In the genomic region with DNA sequence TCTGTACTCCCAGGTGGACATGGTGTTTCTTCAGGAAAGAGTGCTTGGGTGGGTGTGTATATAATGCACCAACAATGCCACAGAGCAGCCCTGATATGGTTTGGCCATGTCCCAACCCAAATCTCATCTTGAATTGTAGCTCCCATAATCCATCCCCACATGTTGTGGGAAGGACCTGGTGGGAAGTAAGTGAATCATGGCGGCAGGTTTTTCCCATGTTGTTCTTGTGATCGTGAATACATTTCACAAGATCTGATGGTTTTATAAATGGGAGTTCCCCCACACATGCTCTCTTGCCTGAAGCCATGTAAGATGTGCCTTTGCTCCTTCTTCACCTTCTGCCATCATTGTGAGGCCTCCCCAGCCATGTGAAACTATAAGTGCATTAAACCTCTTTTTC, we compare ENCODE assay signal across 15 cellular contexts.
DNase-seq lines count a peak whose midpoint lies in the region; ATAC-seq and TF ChIP-seq lines count a peak whose summit lies in the region.
"Had no signal": no experiment of that assay in that cellular context is flagged by ENCODE, and none has a peak within 500 bp of the region (broad histone marks: within the 10 kb centered on the region; RNA-seq: fewer than 3 reads in every experiment).

No MANE protein-coding gene starts in this region.

- ATAC-seq in GM21786 (IDR thresholded peaks at IDR 0.05; ENCODE audit: unreplicated experiment) (no peak), GM21367 (IDR thresholded peaks at IDR 0.05; ENCODE audit: unreplicated experiment) (no peak)

- CTCF ChIA-PET in Calu3 (lab: Charles Lee) (interaction anchor here (1.2 to 2.0 kb wide), 3 partner anchors 117 to 242 kb away, joined by 3 to 7 read pairs (median 4); no protein-coding TSS in a partner anchor), PC-9 (lab: Charles Lee) (no interaction called here)

- peak overlapping the region; percentile 63 for H3K27ac Mint-ChIP-seq in Calu3 (ENCODE audit: unreplicated experiment)
- H3K27ac Mint-ChIP-seq in activated T-helper 1 cell treated with anti-CD3 and anti-CD28 coated beads, Interleukin-12 subunit alpha, Interleukin-12 subunit beta, Interleukin-2, Interleukin-4 antibody, amounts not matched to agents 30 ng/mL and 10 ng/mL and 1 ng/mL, durations not matched to agents 14 hours and 24 hours and 36 hours = no peak overlapping the region
- H3K27ac Mint-ChIP-seq: activated CD4-positive, alpha-beta memory T cell treated with anti-CD3 and anti-CD28 coated beads, Interleukin-2, amount 10 ng/mL, durations not matched to agents 7 days and 5 days; memory B cell had no signal

- H3K4me1 Mint-ChIP-seq in Calu3 (ENCODE audit: low read depth, unreplicated experiment) = peaks cover 65% of the 10 kb centered on the region
- no peaks in the 10 kb centered on the region for H3K4me1 Mint-ChIP-seq in activated T-helper 1 cell treated with anti-CD3 and anti-CD28 coated beads, Interleukin-12 subunit alpha, Interleukin-12 subunit beta, Interleukin-2, Interleukin-4 antibody, amounts not matched to agents 30 ng/mL and 10 ng/mL and 1 ng/mL, durations not matched to agents 14 hours and 24 hours and 36 hours (ENCODE audit: low read depth)
- H3K4me1 Mint-ChIP-seq: activated CD4-positive, alpha-beta memory T cell treated with anti-CD3 and anti-CD28 coated beads, Interleukin-2, amount 10 ng/mL, durations not matched to agents 7 days and 5 days; memory B cell had no signal

- H3K27ac ChIP-seq in PC-9 = peak overlapping the region; percentile 91
- peak overlapping the region; percentile 98 for H3K27ac ChIP-seq in epithelial cell of prostate
- H3K27ac ChIP-seq in sigmoid colon = peak overlapping the region in 3 of 4 donors; percentile 75 to 89 (median 75)
- H3K27ac ChIP-seq: cardiac muscle cell had no signal

- DNase-seq in Calu3 = no peak
- peak in 1 of 2 experiments; percentile 31 for DNase-seq in PC-9
- no peak for DNase-seq in epithelial cell of prostate (ENCODE audit: low read depth, low spot score)
- no peak for DNase-seq in sigmoid colon
- DNase-seq in activated T-helper 1 cell treated with anti-CD3 and anti-CD28 coated beads, Interleukin-12 subunit alpha, Interleukin-12 subunit beta, Interleukin-2, Interleukin-4 antibody, amounts not matched to agents 30 ng/mL and 10 ng/mL and 1 ng/mL, durations not matched to agents 14 hours and 24 hours and 36 hours (ENCODE audit: low spot score) = no peak
- DNase-seq in GM20000 (ENCODE audit: low spot score) = no peak
- DNase-seq: activated CD4-positive, alpha-beta memory T cell treated with anti-CD3 and anti-CD28 coated beads, Interleukin-2, amount 10 ng/mL, durations not matched to agents 7 days and 5 days; activated effector memory CD4-positive, alpha-beta T cell treated with Interleukin-2 at 50 U/mL for 16 hours; BE2C; NCI-H2171; T-helper 2 cell had no signal

- POLR2A ChIA-PET in PC-9 (lab: Charles Lee; ENCODE audit: unreplicated experiment) = no interaction called here

- H3K4me1 ChIP-seq in PC-9 (replicated peaks; ENCODE audit: insufficient read depth) (peaks cover 76% of the 10 kb centered on the region), sigmoid colon (peaks cover 0 to 33% (median 10%) of the 10 kb centered on the region in 4 donors)

- peaks cover 51% of the 10 kb centered on the region for H3F3A ChIP-seq in PC-9 (ENCODE audit: insufficient read depth, low read depth)

- TF ChIP-seq EP300 in sigmoid colon (IDR thresholded peaks at IDR 0.05) = no peak

- no TSS peak for BruUV-seq in Calu3 (replicated peaks; lab: Mats Ljungman, UMichigan)
- TSS peak; percentile 89 for BruUV-seq in PC-9 (replicated peaks; lab: Mats Ljungman, UMichigan)

- H3K4me3 Mint-ChIP-seq in Calu3 (ENCODE audit: low read depth, unreplicated experiment) = peak overlapping the region; percentile 39
- no peak overlapping the region for H3K4me3 Mint-ChIP-seq in activated T-helper 1 cell treated with anti-CD3 and anti-CD28 coated beads, Interleukin-12 subunit alpha, Interleukin-12 subunit beta, Interleukin-2, Interleukin-4 antibody, amounts not matched to agents 30 ng/mL and 10 ng/mL and 1 ng/mL, durations not matched to agents 14 hours and 24 hours and 36 hours
- H3K4me3 Mint-ChIP-seq: activated CD4-positive, alpha-beta memory T cell treated with anti-CD3 and anti-CD28 coated beads, Interleukin-2, amount 10 ng/mL, durations not matched to agents 7 days and 5 days; memory B cell had no signal

- H3K9me3 Mint-ChIP-seq in Calu3 (ENCODE audit: low read depth, unreplicated experiment) = peaks cover 6% of the 10 kb centered on the region
- H3K9me3 Mint-ChIP-seq in activated T-helper 1 cell treated with anti-CD3 and anti-CD28 coated beads, Interleukin-12 subunit alpha, Interleukin-12 subunit beta, Interleukin-2, Interleukin-4 antibody, amounts not matched to agents 30 ng/mL and 10 ng/mL and 1 ng/mL, durations not matched to agents 14 hours and 24 hours and 36 hours = peaks cover 17% of the 10 kb centered on the region

- intact Hi-C loops in Calu3 (cut with micrococcal nuclease; ENCODE audit: unreplicated experiment) (loop anchor here (10.0 kb wide), 2 partner anchors 150 to 260 kb away; no protein-coding TSS in a partner anchor), PC-9 (cut with micrococcal nuclease; ENCODE audit: unreplicated experiment) (loop anchor here (1.0 to 10.0 kb wide), 7 partner anchors 67 to 410 kb away; no protein-coding TSS in a partner anchor), sigmoid colon (cut with DNase I) (no loop called here)
- intact Hi-C loops in activated T-helper 1 cell treated with anti-CD3 and anti-CD28 coated beads, Interleukin-12 subunit alpha, Interleukin-12 subunit beta, Interleukin-2, Interleukin-4 antibody, amounts not matched to agents 30 ng/mL and 10 ng/mL and 1 ng/mL, durations not matched to agents 14 hours and 24 hours and 36 hours (cut with micrococcal nuclease) = no loop called here

- no peaks in the 10 kb centered on the region for H3K79me2 ChIP-seq in PC-9 (ENCODE audit: low read depth)

- no peak for TF ChIP-seq POLR2A in sigmoid colon (IDR thresholded peaks at IDR 0.05)

- H3K4me2 ChIP-seq in PC-9 = peak overlapping the region; percentile 77

- H4K20me1 ChIP-seq in PC-9 (ENCODE audit: insufficient read depth) = no peaks in the 10 kb centered on the region

- H3K36me3 ChIP-seq in PC-9 (ENCODE audit: low read depth) (no peaks in the 10 kb centered on the region), sigmoid colon (no peaks in the 10 kb centered on the region)
- H3K36me3 ChIP-seq: BE2C, cardiac muscle cell had no signal

- no peak for TF ChIP-seq CTCF in Calu3 (IDR thresholded peaks at IDR 0.05; ENCODE audit: unreplicated experiment)
- no peak for TF ChIP-seq CTCF in PC-9 (conservative IDR thresholded peaks at IDR 0.05)
- no peak for TF ChIP-seq CTCF in sigmoid colon (IDR thresholded peaks at IDR 0.05)
- TF ChIP-seq CTCF in GM20000 (IDR thresholded peaks at IDR 0.05; ENCODE audit: extremely low read depth, missing control alignments) = no peak

- H3K36me3 Mint-ChIP-seq in Calu3 (ENCODE audit: insufficient read depth, unreplicated experiment) = peaks cover 23% of the 10 kb centered on the region
- peaks cover 6% of the 10 kb centered on the region for H3K36me3 Mint-ChIP-seq in activated T-helper 1 cell treated with anti-CD3 and anti-CD28 coated beads, Interleukin-12 subunit alpha, Interleukin-12 subunit beta, Interleukin-2, Interleukin-4 antibody, amounts not matched to agents 30 ng/mL and 10 ng/mL and 1 ng/mL, durations not matched to agents 14 hours and 24 hours and 36 hours (ENCODE audit: low read depth)

- H3K4me3 ChIP-seq in PC-9 (peak overlapping the region; percentile 43; the same call in 1 of the 2 replicates), sigmoid colon (no peak overlapping the region)
- H3K4me3 ChIP-seq: cardiac muscle cell had no signal

- no peaks in the 10 kb centered on the region for H3K27me3 Mint-ChIP-seq in Calu3 (ENCODE audit: unreplicated experiment)
- no peaks in the 10 kb centered on the region for H3K27me3 Mint-ChIP-seq in activated T-helper 1 cell treated with anti-CD3 and anti-CD28 coated beads, Interleukin-12 subunit alpha, Interleukin-12 subunit beta, Interleukin-2, Interleukin-4 antibody, amounts not matched to agents 30 ng/mL and 10 ng/mL and 1 ng/mL, durations not matched to agents 14 hours and 24 hours and 36 hours (ENCODE audit: insufficient read depth)

- H3K27me3 ChIP-seq in PC-9 (ENCODE audit: insufficient read depth, low read depth) (no peaks in the 10 kb centered on the region), sigmoid colon (no peaks in the 10 kb centered on the region)
- H3K27me3 ChIP-seq: BE2C, cardiac muscle cell had no signal

- no peak overlapping the region for H2AFZ ChIP-seq in PC-9

- 70 to 100% methylated on average over 2 of the region's 2 CpGs for WGBS in sigmoid colon, 2 donors

- H3K9me3 ChIP-seq in PC-9 (ENCODE audit: insufficient read depth, low read depth) (no peaks in the 10 kb centered on the region; the same call in 1 of the 2 replicates), sigmoid colon (no peaks in the 10 kb centered on the region)
- H3K9me3 ChIP-seq: BE2C had no signal

- no peaks in the 10 kb centered on the region for H3K9me2 ChIP-seq in PC-9 (ENCODE audit: insufficient read depth)

Comparison
In these comparisons a context has a peak if more than half of its experiments do, and no peak if none do; other contexts are left out.
1. intact Hi-C loops: an anchor here in Calu3 (10.0 kb wide) and PC-9 (1.0 to 10.0 kb wide); none called in sigmoid colon and activated T-helper 1 cell treated with anti-CD3 and anti-CD28 coated beads, Interleukin-12 subunit alpha, Interleukin-12 subunit beta, Interleukin-2, Interleukin-4 antibody, amounts not matched to agents 30 ng/mL and 10 ng/mL and 1 ng/mL, durations not matched to agents 14 hours and 24 hours and 36 hours.